Comparison of ENCODE assay signal across 21 cellular contexts in genomic region chr6:15440040-15440439, GRCh38.
DNase-seq lines count a peak whose midpoint lies in the region; ATAC-seq and TF ChIP-seq lines count a peak whose summit lies in the region.
"Had no signal": no experiment of that assay in that cellular context is flagged by ENCODE, and none has a peak within 500 bp of the region (broad histone marks: within the 10 kb centered on the region; RNA-seq: fewer than 3 reads in every experiment).

No MANE protein-coding gene starts in this region.

- no peaks in the 10 kb centered on the region for H3K9me3 ChIP-seq in CD4-positive, alpha-beta T cell (ENCODE audit: control insufficient read depth, low read length)
- H3K9me3 ChIP-seq in naive thymus-derived CD4-positive, alpha-beta T cell (ENCODE audit: control insufficient read depth in 2 of 3, low read length in 3 of 3): no peaks in the 10 kb centered on the region
- peaks cover 4% of the 10 kb centered on the region for H3K9me3 ChIP-seq in A673 (ENCODE audit: low read depth, low read length, poor library complexity, severe bottlenecking)
- H3K9me3 ChIP-seq: SJSA1, uterus had no signal

- no peaks in the 10 kb centered on the region for H3K27me3 ChIP-seq in CD4-positive, alpha-beta T cell (ENCODE audit: control insufficient read depth, insufficient read depth, low read length)
- no peaks in the 10 kb centered on the region for H3K27me3 ChIP-seq in naive thymus-derived CD4-positive, alpha-beta T cell (ENCODE audit: control insufficient read depth in 2 of 2, insufficient read depth in 2 of 2, low read length in 2 of 2)
- H3K27me3 ChIP-seq in A673 (replicated peaks; ENCODE audit: insufficient read depth, low read depth, low read length, poor library complexity): peaks cover 18% of the 10 kb centered on the region
- H3K27me3 ChIP-seq: cardiac muscle cell, foreskin keratinocyte, SJSA1, uterus had no signal

- intact Hi-C loops in CD4-positive, alpha-beta T cell (cut with DNase I, micrococcal nuclease): loop anchor here (2.0 to 5.0 kb wide), 5 partner anchors 113 to 1229 kb away; partner anchors contain the start of gene JARID2 (in 1 of the 2)
- intact Hi-C loops in activated CD8-positive, alpha-beta T cell treated with anti-CD3 and anti-CD28 coated beads for 36 hours (cut with micrococcal nuclease): loop anchor here (5.0 kb wide), 2 partner anchors 113 to 193 kb away; partner anchors contain the start of gene JARID2
- intact Hi-C loops in naive thymus-derived CD4-positive, alpha-beta T cell (cut with micrococcal nuclease): loop anchor here (2.0 to 10.0 kb wide), 4 partner anchors 41 to 1229 kb away; partner anchors contain the start of gene JARID2 (in 1 of the 2)
- intact Hi-C loops in A673 (cut with micrococcal nuclease; ENCODE audit: unreplicated experiment): no loop called here

- no peak for DNase-seq in T-helper 2 cell treated with Interferon-gamma antibody and Interleukin-4, amounts not matched to agents 5 μg/mL and 100 μg/mL, for 36 hours (ENCODE audit: low spot score)
- DNase-seq in T-helper 2 cell: no peak
- DNase-seq in CD4-positive, alpha-beta T cell: no peak
- DNase-seq in activated CD8-positive, alpha-beta T cell treated with anti-CD3 and anti-CD28 coated beads for 36 hours: no peak
- DNase-seq in naive thymus-derived CD4-positive, alpha-beta T cell: no peak
- no peak for DNase-seq in GM13977 (ENCODE audit: low spot score)
- no peak for DNase-seq in A673 (ENCODE audit: low spot score)
- DNase-seq: 8988T; C1 segment of cervical spinal cord; DMS 273 treated with DMSO at 0.1 percent for 48 hours; foreskin keratinocyte; H9; kidney; PC-9; stimulated activated CD4-positive, alpha-beta T cell treated with anti-CD3 and anti-CD28 coated beads, Interleukin-4, amount 100 ng/mL, for 4 hours; T1000; uterus had no signal

- peaks cover 10% of the 10 kb centered on the region for H3K36me3 Mint-ChIP-seq in T-helper 2 cell treated with Interferon-gamma antibody and Interleukin-4, amounts not matched to agents 5 μg/mL and 100 μg/mL, for 36 hours (ENCODE audit: low read depth)
- no peaks in the 10 kb centered on the region for H3K36me3 Mint-ChIP-seq in CD4-positive, alpha-beta T cell (ENCODE audit: low read depth)
- peaks cover 6% of the 10 kb centered on the region for H3K36me3 Mint-ChIP-seq in activated CD8-positive, alpha-beta T cell treated with anti-CD3 and anti-CD28 coated beads for 36 hours (ENCODE audit: low read depth)
- peaks cover 0 to 13% (median 0%) of the 10 kb centered on the region in 5 donors for H3K36me3 Mint-ChIP-seq in naive thymus-derived CD4-positive, alpha-beta T cell

- in situ Hi-C loops in GM13977 (cut with MboI; ENCODE audit: low pct_unique_long_range_greater_than_20kb, low sequenced_read_pairs, unreplicated experiment): no loop called here

- peaks cover 76% of the 10 kb centered on the region for H3K4me1 Mint-ChIP-seq in T-helper 2 cell treated with Interferon-gamma antibody and Interleukin-4, amounts not matched to agents 5 μg/mL and 100 μg/mL, for 36 hours (ENCODE audit: low read depth)
- peaks cover 87% of the 10 kb centered on the region for H3K4me1 Mint-ChIP-seq in CD4-positive, alpha-beta T cell (ENCODE audit: low read depth)
- H3K4me1 Mint-ChIP-seq in activated CD8-positive, alpha-beta T cell treated with anti-CD3 and anti-CD28 coated beads for 36 hours (ENCODE audit: low read depth): peaks cover 69% of the 10 kb centered on the region
- H3K4me1 Mint-ChIP-seq in naive thymus-derived CD4-positive, alpha-beta T cell: peaks cover 53 to 86% (median 74%) of the 10 kb centered on the region in 7 donors

- ATAC-seq in CD4-positive, alpha-beta T cell (ENCODE audit: poor library complexity): no peak
- ATAC-seq in activated CD8-positive, alpha-beta T cell treated with anti-CD3 and anti-CD28 coated beads for 36 hours: no peak
- no peak for ATAC-seq in naive thymus-derived CD4-positive, alpha-beta T cell
- ATAC-seq in HG02588 (IDR thresholded peaks at IDR 0.05; ENCODE audit: unreplicated experiment): no peak
- ATAC-seq: foreskin keratinocyte had no signal

- no peaks in the 10 kb centered on the region for H3K36me3 ChIP-seq in naive thymus-derived CD4-positive, alpha-beta T cell (ENCODE audit: control insufficient read depth in 2 of 3, insufficient read depth in 3 of 3, low read length in 3 of 3)
- H3K36me3 ChIP-seq in A673 (ENCODE audit: insufficient read depth, low read length, poor library complexity, severe bottlenecking): no peaks in the 10 kb centered on the region
- H3K36me3 ChIP-seq: cardiac muscle cell, SJSA1, uterus had no signal

- POLR2A ChIA-PET in CD4-positive, alpha-beta T cell (lab: Charles Lee): interaction anchor here (0.6 kb wide), 1 partner anchor 1243 kb away, joined by 3 read pairs; no protein-coding TSS in a partner anchor
- POLR2A ChIA-PET in activated CD8-positive, alpha-beta T cell treated with anti-CD3 and anti-CD28 coated beads for 36 hours (lab: Charles Lee): interaction anchor here (1.5 kb wide), 1 partner anchor 128 kb away, joined by 3 read pairs; no protein-coding TSS in a partner anchor
- POLR2A ChIA-PET in naive thymus-derived CD4-positive, alpha-beta T cell (lab: Charles Lee): no interaction called here
- POLR2A ChIA-PET in A673 (lab: Charles Lee; ENCODE audit: low non-redundant PET): no interaction called here

- no TSS peak for BruUV-seq in A673 (replicated peaks; lab: Mats Ljungman, UMichigan)

- H3K4me3 Mint-ChIP-seq in T-helper 2 cell treated with Interferon-gamma antibody and Interleukin-4, amounts not matched to agents 5 μg/mL and 100 μg/mL, for 36 hours: peak overlapping the region; percentile 58
- no peak overlapping the region for H3K4me3 Mint-ChIP-seq in CD4-positive, alpha-beta T cell
- H3K4me3 Mint-ChIP-seq in activated CD8-positive, alpha-beta T cell treated with anti-CD3 and anti-CD28 coated beads for 36 hours: no peak overlapping the region
- H3K4me3 Mint-ChIP-seq in naive thymus-derived CD4-positive, alpha-beta T cell: peak overlapping the region in 1 of 10 donors; percentile 42
- H3K4me3 Mint-ChIP-seq: H9 had no signal

- H3K27ac ChIP-seq in CD4-positive, alpha-beta T cell (ENCODE audit: low read depth, low read length): no peak overlapping the region
- no peak overlapping the region for H3K27ac ChIP-seq in naive thymus-derived CD4-positive, alpha-beta T cell (ENCODE audit: low read depth, low read length)
- no peak overlapping the region for H3K27ac ChIP-seq in A673 (ENCODE audit: low read depth, low read length, poor library complexity, severe bottlenecking)
- H3K27ac ChIP-seq: cardiac muscle cell, foreskin keratinocyte, PC-9, SJSA1, uterus had no signal

- H3K4me3 ChIP-seq in naive thymus-derived CD4-positive, alpha-beta T cell (ENCODE audit: low read length): no peak overlapping the region
- no peak overlapping the region for H3K4me3 ChIP-seq in A673 (ENCODE audit: low read depth, low read length, poor library complexity, severe bottlenecking)
- H3K4me3 ChIP-seq: cardiac muscle cell, GM12878, PC-9, SJSA1, uterus had no signal

- H3K27me3 Mint-ChIP-seq in T-helper 2 cell treated with Interferon-gamma antibody and Interleukin-4, amounts not matched to agents 5 μg/mL and 100 μg/mL, for 36 hours (ENCODE audit: low read depth): no peaks in the 10 kb centered on the region
- H3K27me3 Mint-ChIP-seq in CD4-positive, alpha-beta T cell: no peaks in the 10 kb centered on the region
- no peaks in the 10 kb centered on the region for H3K27me3 Mint-ChIP-seq in activated CD8-positive, alpha-beta T cell treated with anti-CD3 and anti-CD28 coated beads for 36 hours
- no peaks in the 10 kb centered on the region for H3K27me3 Mint-ChIP-seq in naive thymus-derived CD4-positive, alpha-beta T cell

- H3K4me1 ChIP-seq in naive thymus-derived CD4-positive, alpha-beta T cell (ENCODE audit: control insufficient read depth in 2 of 2, insufficient read depth in 2 of 2, low read length in 2 of 2): peaks cover 14 to 20% of the 10 kb centered on the region in 2 donors
- peaks cover 80% of the 10 kb centered on the region for H3K4me1 ChIP-seq in A673 (ENCODE audit: insufficient read depth, low read length, poor library complexity, severe bottlenecking)
- H3K4me1 ChIP-seq: uterus had no signal

- peak overlapping the region; percentile 53 for H3K27ac Mint-ChIP-seq in T-helper 2 cell treated with Interferon-gamma antibody and Interleukin-4, amounts not matched to agents 5 μg/mL and 100 μg/mL, for 36 hours
- H3K27ac Mint-ChIP-seq in CD4-positive, alpha-beta T cell: peak overlapping the region; percentile 60
- peak overlapping the region; percentile 82 for H3K27ac Mint-ChIP-seq in activated CD8-positive, alpha-beta T cell treated with anti-CD3 and anti-CD28 coated beads for 36 hours
- peak overlapping the region in 7 of 9 donors; percentile 29 to 83 (median 52) for H3K27ac Mint-ChIP-seq in naive thymus-derived CD4-positive, alpha-beta T cell

- no peak for TF ChIP-seq CTCF in CD4-positive, alpha-beta T cell (IDR thresholded peaks at IDR 0.05)
- no peak for TF ChIP-seq CTCF in activated CD8-positive, alpha-beta T cell treated with anti-CD3 and anti-CD28 coated beads for 36 hours (IDR thresholded peaks at IDR 0.05)
- no peak for TF ChIP-seq CTCF in GM13977 (IDR thresholded peaks at IDR 0.05; ENCODE audit: extremely low read depth, insufficient read depth, missing control alignments)
- TF ChIP-seq CTCF in A673 (conservative IDR thresholded peaks at IDR 0.05; ENCODE audit: low read depth, low read length): no peak

- no peaks in the 10 kb centered on the region for H3K9me3 Mint-ChIP-seq in T-helper 2 cell treated with Interferon-gamma antibody and Interleukin-4, amounts not matched to agents 5 μg/mL and 100 μg/mL, for 36 hours
- H3K9me3 Mint-ChIP-seq in CD4-positive, alpha-beta T cell: no peaks in the 10 kb centered on the region
- H3K9me3 Mint-ChIP-seq in activated CD8-positive, alpha-beta T cell treated with anti-CD3 and anti-CD28 coated beads for 36 hours: no peaks in the 10 kb centered on the region
- H3K9me3 Mint-ChIP-seq in naive thymus-derived CD4-positive, alpha-beta T cell: peaks cover 0 to 2% (median 0%) of the 10 kb centered on the region in 11 donors
- H3K9me3 Mint-ChIP-seq: H9 had no signal

- CTCF ChIA-PET in CD4-positive, alpha-beta T cell (lab: Charles Lee): no interaction called here
- CTCF ChIA-PET in activated CD8-positive, alpha-beta T cell treated with anti-CD3 and anti-CD28 coated beads for 36 hours (lab: Charles Lee): interaction anchor here (1.0 to 6.1 kb wide), 12 partner anchors 8 to 183 kb away, joined by 3 to 31 read pairs (median 4); no protein-coding TSS in a partner anchor
- CTCF ChIA-PET in naive thymus-derived CD4-positive, alpha-beta T cell (lab: Charles Lee): interaction anchor here (0.6 to 1.2 kb wide), 5 partner anchors 8 to 1311 kb away, joined by 3 to 4 read pairs (median 3); no protein-coding TSS in a partner anchor
- CTCF ChIA-PET in A673 (lab: Charles Lee): no interaction called here

Comparison
In these comparisons a context has a peak if more than half of its experiments do, and no peak if none do; other contexts are left out.
1. CTCF ChIA-PET loops: an anchor here in activated CD8-positive, alpha-beta T cell treated with anti-CD3 and anti-CD28 coated beads for 36 hours (1.0 to 6.1 kb wide) and naive thymus-derived CD4-positive, alpha-beta T cell (0.6 to 1.2 kb wide); none called in CD4-positive, alpha-beta T cell and A673.
2. POLR2A ChIA-PET loops: an anchor here in CD4-positive, alpha-beta T cell (0.6 kb wide) and activated CD8-positive, alpha-beta T cell treated with anti-CD3 and anti-CD28 coated beads for 36 hours (1.5 kb wide); none called in naive thymus-derived CD4-positive, alpha-beta T cell and A673.